Comparison of ENCODE assay signal across 12 cellular contexts in the genomic region with DNA sequence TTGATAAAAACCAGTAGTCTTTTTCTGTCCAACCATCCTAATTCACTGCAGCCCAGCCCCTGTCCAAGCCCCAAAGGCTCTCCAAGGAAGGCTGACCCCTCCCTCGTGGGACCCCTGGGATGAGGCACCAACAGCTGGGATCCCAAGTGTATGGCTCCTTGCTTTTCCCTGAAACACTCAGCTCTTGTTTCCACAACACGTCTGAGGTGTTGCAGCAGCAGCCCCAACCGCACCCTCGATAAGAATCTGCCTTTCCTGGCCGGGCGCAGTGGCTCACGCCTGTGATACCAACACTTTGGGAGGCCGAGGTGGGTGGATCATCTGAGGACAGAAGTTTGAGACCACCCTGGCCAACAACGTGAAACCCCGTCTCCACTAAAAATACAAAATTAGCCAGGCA. TPM values are rescaled to one million over a fixed set of nuclear protein-coding genes. Genes with fewer than 3 reads are reported as not detected.
"Had no signal": no experiment of that assay in that cellular context is flagged by ENCODE, and none has a peak within 500 bp of the region (broad histone marks: within the 10 kb centered on the region; RNA-seq: fewer than 3 reads in every experiment).

No MANE protein-coding gene starts in this region.

- H3K27ac ChIP-seq: GM23248 had no signal

- FAIRE-seq: H1, H54 had no signal

- ATAC-seq: GM23338, HCT116 had no signal

- H3K36me3 ChIP-seq: HAP-1 had no signal

- H2AFZ ChIP-seq: GM23248, GM23338 had no signal

- H3K4me1 ChIP-seq: HAP-1 had no signal

- H3K9ac ChIP-seq: GM23248 had no signal

- DNase-seq: GM23248, GOT3, H7, H9, HCEC 1CT, HFFc6 had no signal

- H3K9me3 ChIP-seq: HAP-1 had no signal

- H3K4me2 ChIP-seq: GM23338 had no signal

- H3K4me3 ChIP-seq: GM23248, GM23338, HAP-1 had no signal

RNA-seq across cellular contexts. Expression of gene MPC1L, which starts 59.4 kb away (rescaled TPM):
- total RNA-seq: GM23248, GM23338, H1, H4, H7, H9, HFFc6 had no signal
- polyA plus RNA-seq: GM23248, GM23338, H1 had no signal
